Comparison of ENCODE assay signal across 9 cellular contexts in the genomic region with DNA sequence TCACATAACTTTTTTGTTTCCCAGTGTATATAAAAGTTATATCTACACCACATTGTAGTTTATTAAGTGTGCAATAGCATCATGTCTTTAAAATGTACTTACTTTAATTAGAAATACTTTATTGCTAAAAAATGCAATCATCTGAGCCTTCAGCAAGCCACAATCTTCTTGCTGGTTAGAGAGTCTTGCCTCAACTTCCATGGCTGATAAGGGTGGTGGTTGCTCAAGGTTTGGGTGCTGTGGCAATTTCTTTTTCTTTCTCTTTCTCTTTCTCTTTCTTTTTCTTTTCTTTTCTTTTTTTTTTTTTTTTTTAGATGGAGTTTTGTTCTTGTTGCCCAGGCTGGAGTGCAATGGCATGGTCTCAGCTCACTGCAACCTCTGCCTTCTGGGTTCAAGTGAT.
"Had no signal": no experiment of that assay in that cellular context is flagged by ENCODE, and none has a peak within 500 bp of the region (broad histone marks: within the 10 kb centered on the region; RNA-seq: fewer than 3 reads in every experiment).

No MANE protein-coding gene starts in this region.

- H3K4me1 ChIP-seq: HAP-1 had no signal

- H3K9me3 ChIP-seq: HAP-1 had no signal

- H3K27ac ChIP-seq: GM23248 had no signal

- H2AFZ ChIP-seq: GM23248 had no signal

- H3K36me3 ChIP-seq: HAP-1 had no signal

- H3K4me3 ChIP-seq: GM23248, HAP-1 had no signal

- H3K36me3 Mint-ChIP-seq: IgD-negative memory B cell had no signal

- H3K27ac Mint-ChIP-seq: HFFc6, IgD-negative memory B cell had no signal

- DNase-seq: GM23248, GOT3, H7, HFFc6, KBM-7 had no signal

- H3K9ac ChIP-seq: GM23248 had no signal

- H3K4me1 Mint-ChIP-seq: IgD-negative memory B cell had no signal

- H3K4me3 Mint-ChIP-seq: HFFc6, IgD-negative memory B cell had no signal

- ATAC-seq: HCT116 had no signal

- FAIRE-seq: HTR-8/SVneo had no signal

- H3K27me3 Mint-ChIP-seq: IgD-negative memory B cell had no signal
